Comparison of ENCODE assay signal across 8 cellular contexts in the genomic region with DNA sequence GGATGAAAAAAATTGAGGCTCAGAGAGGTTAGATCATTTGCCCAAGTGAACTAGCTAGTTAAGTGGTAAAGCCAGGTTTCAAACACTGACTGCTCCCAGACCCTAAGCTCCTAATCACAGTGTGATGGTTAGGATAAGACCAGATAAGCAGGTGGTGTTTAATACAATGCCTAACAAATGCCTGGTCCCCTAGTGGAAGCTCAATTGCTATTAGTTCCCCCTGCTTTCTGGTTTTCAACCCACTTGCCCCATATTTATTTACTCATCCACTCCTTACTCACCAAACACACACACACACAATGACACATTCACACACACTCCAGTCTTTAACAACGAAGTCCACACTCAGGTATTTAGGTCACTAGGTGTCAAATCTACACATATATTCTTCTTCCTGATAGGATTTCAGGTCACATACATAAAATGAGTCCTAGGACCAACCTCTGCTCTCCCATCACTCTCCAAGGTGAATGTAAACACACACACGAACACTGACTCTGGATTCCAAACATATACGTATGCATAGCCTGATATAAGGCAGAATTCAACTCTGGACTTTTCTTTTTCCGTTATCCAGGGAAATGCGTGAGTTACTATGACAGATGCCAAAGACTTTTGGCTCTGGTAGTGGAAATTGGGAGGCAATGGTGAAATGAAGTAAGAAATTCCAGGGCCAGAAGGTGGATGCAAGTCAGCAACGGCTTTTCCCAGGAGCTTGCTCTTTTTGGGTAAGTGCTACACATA.
DNase-seq lines count a peak whose midpoint lies in the region; ATAC-seq and TF ChIP-seq lines count a peak whose summit lies in the region.

No MANE protein-coding gene starts in this region.

- H3K9me3 Mint-ChIP-seq in nephron progenitor cell, result peaks cover 19% of the 10 kb centered on the region

- H3K27me3 Mint-ChIP-seq in nephron progenitor cell (ENCODE audit: low read depth, poor library complexity), result peaks cover 16% of the 10 kb centered on the region

- no peaks in the 10 kb centered on the region for H3K9me3 ChIP-seq in GM23248 (ENCODE audit: low read depth)

- TF ChIP-seq CTCF in nephron progenitor cell (IDR thresholded peaks at IDR 0.05), result no peak

- ATAC-seq in activated CD4-positive, CD25-positive, alpha-beta regulatory T cell treated with anti-CD3 and anti-CD28 coated beads, Interleukin-2, amount 50 U/mL, for 24 hours, result no peak
- no peak for ATAC-seq in HG03342 (IDR thresholded peaks at IDR 0.05; ENCODE audit: unreplicated experiment)

- peak overlapping the region; percentile 93 for H2AFZ ChIP-seq in GM23248

- H4K20me1 ChIP-seq in GM23248 (ENCODE audit: insufficient read depth), result no peaks in the 10 kb centered on the region

- H3K27me3 ChIP-seq in GM23248 (replicated peaks; ENCODE audit: insufficient read depth), result no peaks in the 10 kb centered on the region

- 2 to 4% methylated on average over 6 of the region's 6 CpGs for WGBS in GM23248 (ENCODE audit: low coverage in 1 of 2, low lambda C conversion rate in 2 of 2, missing lambda C conversion rate in 2 of 2), 2 experiments

- peaks cover 1% of the 10 kb centered on the region for H3K36me3 Mint-ChIP-seq in nephron progenitor cell (ENCODE audit: low read depth)

- DNase-seq in GM23248, result peak; percentile 51
- DNase-seq in NCI-H345 treated with DMSO at 0.1 percent for 48 hours (lab: John Stamatoyannopoulos, UW; ENCODE audit: unreplicated experiment), result peak; percentile 49
- DNase-seq in dermis microvascular lymphatic vessel endothelial cell (ENCODE audit: low read depth in 2 of 2), result peak; percentile 55 to 91
- no peak for DNase-seq in nephron progenitor cell
- no peak for DNase-seq in NCI-H226
- DNase-seq in 8988T, result no peak

- H3K27ac Mint-ChIP-seq in nephron progenitor cell, result no peak overlapping the region

- no peaks in the 10 kb centered on the region for H3K79me2 ChIP-seq in GM23248 (ENCODE audit: insufficient read depth)

- no peaks in the 10 kb centered on the region for H3K9me2 ChIP-seq in GM23248 (ENCODE audit: insufficient read depth)

- H3K4me3 ChIP-seq in GM23248, result peak overlapping the region; percentile 78

- H3K27ac ChIP-seq in GM23248, result peak overlapping the region; percentile 88

- H3K4me3 Mint-ChIP-seq in nephron progenitor cell, result peak overlapping the region; percentile 78

- peak overlapping the region; percentile 95 for H3K4me2 ChIP-seq in GM23248 (ENCODE audit: unreplicated experiment)

- H3K4me1 Mint-ChIP-seq in nephron progenitor cell, result peaks cover 22% of the 10 kb centered on the region

- H3K4me1 ChIP-seq in GM23248 (ENCODE audit: insufficient read depth), result peaks cover 19% of the 10 kb centered on the region

- H3K9ac ChIP-seq in GM23248, result peak overlapping the region; percentile 87

- no peaks in the 10 kb centered on the region for H3K36me3 ChIP-seq in GM23248 (ENCODE audit: low read depth)

- H3F3A ChIP-seq in GM23248 (ENCODE audit: insufficient read depth), result peaks cover 15% of the 10 kb centered on the region

- in situ Hi-C loops in GM23248 (cut with MboI), result no loop called here

Comparison
In these comparisons a context has a peak if more than half of its experiments do, and no peak if none do; other contexts are left out.
1. DNase-seq: peak in GM23248 (single experiment), NCI-H345 treated with DMSO at 0.1 percent for 48 hours (single experiment) and dermis microvascular lymphatic vessel endothelial cell (2 of 2); none in nephron progenitor cell (single experiment), NCI-H226 (single experiment) and 8988T (single experiment).